In the genomic region with DNA sequence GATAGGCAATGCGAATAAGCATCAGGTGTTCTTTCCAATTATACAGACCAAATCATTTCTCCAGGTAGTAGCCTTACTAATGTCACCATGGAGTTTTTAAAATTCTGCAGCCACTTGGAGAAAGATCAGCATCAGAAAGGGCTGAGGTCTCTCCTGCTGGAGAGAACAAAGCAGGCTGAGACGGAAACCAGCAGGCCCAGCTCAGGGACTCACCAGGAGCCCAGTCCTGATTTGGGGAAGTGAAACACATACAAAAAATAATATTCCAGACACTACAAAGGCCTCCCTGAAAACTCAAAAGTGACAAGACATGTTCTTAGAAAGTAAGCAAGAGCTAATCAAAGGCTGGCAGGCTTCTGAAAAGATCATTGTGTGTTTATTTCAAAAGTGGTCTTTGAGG, we compare ENCODE assay signal across 22 cellular contexts.
DNase-seq lines count a peak whose midpoint lies in the region; ATAC-seq, FAIRE-seq and TF ChIP-seq lines count a peak whose summit lies in the region.
"Had no signal": no experiment of that assay in that cellular context is flagged by ENCODE, and none has a peak within 500 bp of the region (broad histone marks: within the 10 kb centered on the region; RNA-seq: fewer than 3 reads in every experiment).

No MANE protein-coding gene starts in this region.

- SMC1A ChIA-PET in GM12878 (lab: Charles Lee; ENCODE audit: uncharacterized antibody, unreplicated experiment) = no interaction called here

- no peak for TF ChIP-seq POLR2A in HepG2 (IDR thresholded peaks at IDR 0.05; ENCODE audit: insufficient read depth in 1 of 2, low read depth in 2 of 2, low read length in 2 of 2)
- no peak for TF ChIP-seq POLR2A in right lobe of liver (IDR thresholded peaks at IDR 0.05)
- TF ChIP-seq POLR2A in GM12878 (IDR thresholded peaks at IDR 0.05; ENCODE audit: low read depth, low read length) = no peak

- RAD21 ChIA-PET in GM12878 (lab: Charles Lee; ENCODE audit: unreplicated experiment) = no interaction called here

- H3K4me2 ChIP-seq in HepG2 (ENCODE audit: low read depth, low read length) (no peak overlapping the region), GM12878 (ENCODE audit: control insufficient read depth, insufficient read depth) (no peak overlapping the region)

- ATAC-seq in HepG2 (no peak), right lobe of liver (no peak), GM12878 (no peak), HG02884 (IDR thresholded peaks at IDR 0.05; ENCODE audit: unreplicated experiment) (no peak), GM21423 (IDR thresholded peaks at IDR 0.05; ENCODE audit: unreplicated experiment) (no peak)
- ATAC-seq: PC-3, Right ventricle myocardium inferior, SK-N-SH treated with all-trans-retinoic acid at 6 μM for 48 hours had no signal

- TF ChIP-seq RAD21 in HepG2 (CRISPR knock-in tag; IDR thresholded peaks at IDR 0.05) (no peak), GM12878 (IDR thresholded peaks at IDR 0.05; ENCODE audit: insufficient read depth, low read depth, low read length) (no peak)

- H3K27ac ChIP-seq in HepG2 (ENCODE audit: extremely low read length, insufficient read depth, low read length) = no peak overlapping the region
- no peak overlapping the region for H3K27ac ChIP-seq in right lobe of liver
- H3K27ac ChIP-seq in GM12878 (ENCODE audit: control insufficient read depth, insufficient read depth) = no peak overlapping the region
- no peak overlapping the region for H3K27ac ChIP-seq in kidney (ENCODE audit: low read depth in 2 of 2, low read length in 2 of 2)
- H3K27ac ChIP-seq: HL-60, SJCRH30 had no signal

- FAIRE-seq in HepG2 (lab: Jason Lieb, UNC) = no peak
- no peak for FAIRE-seq in GM12878 (lab: Jason Lieb, UNC)
- FAIRE-seq in kidney (lab: Jason Lieb, UNC) = no peak
- FAIRE-seq: D721Med had no signal

- intact Hi-C loops in HepG2 (cut with micrococcal nuclease; ENCODE audit: unreplicated experiment) = no loop called here
- intact Hi-C loops in right lobe of liver (cut with DNase I) = no loop called here
- intact Hi-C loops in GM12878 (cut with micrococcal nuclease; ENCODE audit: unreplicated experiment) = no loop called here
- intact Hi-C loops in kidney (cut with DNase I) = no loop called here

- H3K27me3 ChIP-seq in HepG2 (ENCODE audit: control insufficient read depth in 1 of 2, insufficient read depth in 2 of 2, low read length in 2 of 2) (no peaks in the 10 kb centered on the region), right lobe of liver (no peaks in the 10 kb centered on the region), GM12878 (replicated peaks in 1 of 2; ENCODE audit: control insufficient read depth in 2 of 2, insufficient read depth in 2 of 2, low read length in 1 of 2) (no peaks in the 10 kb centered on the region)
- H3K27me3 ChIP-seq: SJCRH30 had no signal

- POLR2A ChIA-PET in HepG2 (lab: Yijun Ruan, JAX) (no interaction called here), GM12878 (lab: Charles Lee) (no interaction called here)

- H3K36me3 ChIP-seq in HepG2 (replicated peaks in 1 of 2; ENCODE audit: control insufficient read depth in 1 of 2, insufficient read depth in 2 of 2, low read length in 2 of 2) (no peaks in the 10 kb centered on the region), right lobe of liver (no peaks in the 10 kb centered on the region), GM12878 (ENCODE audit: control insufficient read depth in 2 of 2, insufficient read depth in 2 of 2, low read length in 1 of 2) (no peaks in the 10 kb centered on the region), kidney (ENCODE audit: control insufficient read depth in 1 of 2, insufficient read depth in 2 of 2, low read length in 2 of 2) (no peaks in the 10 kb centered on the region)
- H3K36me3 ChIP-seq: SJCRH30 had no signal

- 34% methylated on average over 2 of the region's 2 CpGs for WGBS in HepG2 (ENCODE audit: low lambda C conversion rate)
- 79% methylated on average over 2 of the region's 2 CpGs for WGBS in right lobe of liver (ENCODE audit: insufficient coverage, low coverage, low lambda C conversion rate, missing lambda C conversion rate)
- WGBS in GM12878 (ENCODE audit: insufficient coverage, insufficient replicate concordance, low lambda C conversion rate, missing lambda C conversion rate) = 56% methylated on average over 2 of the region's 2 CpGs

- H3K9me3 ChIP-seq in HepG2 (ENCODE audit: low read length) (no peaks in the 10 kb centered on the region), right lobe of liver (no peaks in the 10 kb centered on the region), GM12878 (replicated peaks; ENCODE audit: control insufficient read depth, insufficient read depth, low read length) (no peaks in the 10 kb centered on the region), kidney (ENCODE audit: control insufficient read depth in 1 of 2, low read length in 2 of 2) (no peaks in the 10 kb centered on the region)
- H3K9me3 ChIP-seq: SJCRH30 had no signal

- H2AFZ ChIP-seq in HepG2 (ENCODE audit: low read length) (no peak overlapping the region), GM12878 (ENCODE audit: control insufficient read depth, low read depth, low read length) (no peak overlapping the region)

- TF ChIP-seq EP300 in HepG2 (IDR thresholded peaks at IDR 0.05; ENCODE audit: low read depth in 2 of 2, low read length in 2 of 2) = no peak
- no peak for TF ChIP-seq EP300 in HepG2 (CRISPR knock-in tag; IDR thresholded peaks at IDR 0.05; ENCODE audit: borderline replicate concordance)
- no peak for TF ChIP-seq EP300 in GM12878 (IDR thresholded peaks at IDR 0.05; ENCODE audit: borderline replicate concordance in 1 of 2, control insufficient read depth in 1 of 2, low read depth in 2 of 2, low read length in 2 of 2)

- DNase-seq in HepG2 (ENCODE audit: low spot score) (no peak), right lobe of liver (no peak), NOMO-1 (lab: John Stamatoyannopoulos, UW; ENCODE audit: unreplicated experiment in 2 of 2) (peak; percentile 9 to 36), GM12878 (ENCODE audit: low read depth, low spot score) (no peak), kidney (no peak)
- DNase-seq: 8988T; CD4-positive, alpha-beta T cell; GOT3; HCEC 1CT; NCI-H1105 treated with DMSO at 0.1 percent for 48 hours; NCI-H146; NCI-H1930; NCI-H446 treated with DMSO at 0.1 percent for 48 hours; NCI-H526 treated with DMSO at 0.1 percent for 48 hours; PC-3; SJCRH30 had no signal

- CTCF ChIA-PET in HepG2 (lab: Yijun Ruan, JAX; ENCODE audit: low intra/inter-chr PET ratio, low total read pairs) (no interaction called here), GM12878 (lab: Yijun Ruan, JAX) (interaction anchor here (0.6 kb wide), 1 partner anchor 94 kb away, joined by 3 read pairs; no protein-coding TSS in a partner anchor)

- H3K79me2 ChIP-seq in HepG2 (ENCODE audit: insufficient read depth, low read length) = no peaks in the 10 kb centered on the region
- H3K79me2 ChIP-seq in GM12878 (ENCODE audit: control insufficient read depth, insufficient read depth, low read length) = no peaks in the 10 kb centered on the region

- H3K9ac ChIP-seq in HepG2 (ENCODE audit: insufficient read depth, low read depth, low read length) (no peak overlapping the region), GM12878 (ENCODE audit: control insufficient read depth, insufficient read depth, low read length) (no peak overlapping the region), kidney (ENCODE audit: low read length in 2 of 2) (no peak overlapping the region)

- TF ChIP-seq CTCF in HepG2 (CRISPR knock-in tag; IDR thresholded peaks at IDR 0.05) = no peak
- TF ChIP-seq CTCF in right lobe of liver (IDR thresholded peaks at IDR 0.05) = no peak
- TF ChIP-seq CTCF in GM12878 (IDR thresholded peaks at IDR 0.05 in 2 of 3, conservative IDR thresholded peaks at IDR 0.05 in 1 of 3; ENCODE audit: control insufficient read depth in 2 of 3, extremely low read depth in 1 of 3, insufficient read depth in 1 of 3, low read depth in 3 of 3, low read length in 3 of 3) = no peak
- TF ChIP-seq CTCF in kidney (IDR thresholded peaks at IDR 0.05; ENCODE audit: borderline replicate concordance, extremely low read depth, insufficient read depth) = no peak

- H3K4me3 ChIP-seq in HepG2 (replicated peaks in 1 of 3; ENCODE audit: insufficient read depth in 1 of 3, low read depth in 2 of 3, low read length in 3 of 3) = no peak overlapping the region
- H3K4me3 ChIP-seq in right lobe of liver = no peak overlapping the region
- no peak overlapping the region for H3K4me3 ChIP-seq in GM12878
- H3K4me3 ChIP-seq in kidney (ENCODE audit: low read length in 2 of 2) = no peak overlapping the region
- H3K4me3 ChIP-seq: SJCRH30 had no signal

- BruUV-seq in HepG2 (replicated peaks; lab: Mats Ljungman, UMichigan) (no TSS peak), GM12878 (replicated peaks; lab: Mats Ljungman, UMichigan) (no TSS peak)

- in situ Hi-C loops in HepG2 (cut with HindIII; ENCODE audit: extremely low pct_ligation_motif_present, low pct_unique_long_range_greater_than_20kb) (no loop called here), GM12878 (cut with MboI) (no loop called here)

- H3K4me1 ChIP-seq in HepG2 (ENCODE audit: insufficient read depth, low read length) (no peaks in the 10 kb centered on the region), right lobe of liver (no peaks in the 10 kb centered on the region), GM12878 (ENCODE audit: control insufficient read depth, insufficient read depth, low read length) (no peaks in the 10 kb centered on the region), kidney (ENCODE audit: control insufficient read depth in 1 of 2, insufficient read depth in 1 of 2, low read depth in 1 of 2, low read length in 2 of 2) (no peaks in the 10 kb centered on the region)
- H3K4me1 ChIP-seq: SJCRH30 had no signal

- H4K20me1 ChIP-seq in HepG2 (ENCODE audit: insufficient read depth, low read length) (no peaks in the 10 kb centered on the region), GM12878 (ENCODE audit: control insufficient read depth, insufficient read depth) (no peaks in the 10 kb centered on the region)

TF ChIP-seq in HepG2, 621 proteins besides CTCF, POLR2A, EP300 and RAD21:
- TF ChIP-seq ZNF547 (CRISPR knock-in tag; IDR thresholded peaks at IDR 0.05) (no peak), BCL6 (CRISPR knock-in tag; IDR thresholded peaks at IDR 0.05) (peak; percentile 65; the same call in 1 of the 2 replicates)

TF ChIP-seq in GM12878, 131 proteins besides CTCF, POLR2A, EP300 and RAD21 (continues in another document):
- TF ChIP-seq, protein P1, sequence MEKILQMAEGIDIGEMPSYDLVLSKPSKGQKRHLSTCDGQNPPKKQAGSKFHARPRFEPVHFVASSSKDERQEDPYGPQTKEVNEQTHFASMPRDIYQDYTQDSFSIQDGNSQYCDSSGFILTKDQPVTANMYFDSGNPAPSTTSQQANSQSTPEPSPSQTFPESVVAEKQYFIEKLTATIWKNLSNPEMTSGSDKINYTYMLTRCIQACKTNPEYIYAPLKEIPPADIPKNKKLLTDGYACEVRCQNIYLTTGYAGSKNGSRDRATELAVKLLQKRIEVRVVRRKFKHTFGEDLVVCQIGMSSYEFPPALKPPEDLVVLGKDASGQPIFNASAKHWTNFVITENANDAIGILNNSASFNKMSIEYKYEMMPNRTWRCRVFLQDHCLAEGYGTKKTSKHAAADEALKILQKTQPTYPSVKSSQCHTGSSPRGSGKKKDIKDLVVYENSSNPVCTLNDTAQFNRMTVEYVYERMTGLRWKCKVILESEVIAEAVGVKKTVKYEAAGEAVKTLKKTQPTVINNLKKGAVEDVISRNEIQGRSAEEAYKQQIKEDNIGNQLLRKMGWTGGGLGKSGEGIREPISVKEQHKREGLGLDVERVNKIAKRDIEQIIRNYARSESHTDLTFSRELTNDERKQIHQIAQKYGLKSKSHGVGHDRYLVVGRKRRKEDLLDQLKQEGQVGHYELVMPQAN (conservative IDR thresholded peaks at IDR 0.05) = no peak

Comparison
In these comparisons a context has a peak if more than half of its experiments do, and no peak if none do; other contexts are left out.
1. DNase-seq: peak in NOMO-1 (2 of 2); none in HepG2 (single experiment), right lobe of liver (0 of 3), GM12878 (single experiment) and kidney (single experiment).